8 cellular contexts compared by ENCODE assay signal in genomic region chr7:81457858-81458522, GRCh38.
DNase-seq lines count a peak whose midpoint lies in the region; ATAC-seq and TF ChIP-seq lines count a peak whose summit lies in the region.

No MANE protein-coding gene starts in this region.

- no peaks in the 10 kb centered on the region for H3F3A ChIP-seq in SU-DHL-6 (ENCODE audit: insufficient read depth)

- H3K27me3 ChIP-seq in BE2C, result no peaks in the 10 kb centered on the region
- H3K27me3 ChIP-seq in SU-DHL-6 (ENCODE audit: low read length), result 0 out of 2 replicates have a peak, but pooled peaks cover 2% of the 10 kb centered on the region

- peaks cover 3% of the 10 kb centered on the region for H3K9me3 Mint-ChIP-seq in glutamatergic neuron (ENCODE audit: unreplicated experiment)
- H3K9me3 Mint-ChIP-seq in effector memory CD8-positive, alpha-beta T cell, result peaks cover 4 to 7% of the 10 kb centered on the region in 2 donors

- no peak overlapping the region for H3K27ac ChIP-seq in SU-DHL-6 (ENCODE audit: low read depth, low read length)

- no peaks in the 10 kb centered on the region for H3K36me3 Mint-ChIP-seq in glutamatergic neuron (ENCODE audit: unreplicated experiment)
- H3K36me3 Mint-ChIP-seq in effector memory CD8-positive, alpha-beta T cell (ENCODE audit: insufficient read depth), result no peaks in the 10 kb centered on the region

- TF ChIP-seq CTCF in BE2C (IDR thresholded peaks at IDR 0.05; ENCODE audit: low read depth, low read length), result peak; percentile 50
- peak; percentile 53 for TF ChIP-seq CTCF in LNCAP (IDR thresholded peaks at IDR 0.05)
- peak; percentile 16 for TF ChIP-seq CTCF in SU-DHL-6 (IDR thresholded peaks at IDR 0.05; ENCODE audit: insufficient read depth, low read length, poor library complexity, severe bottlenecking)
- peak; percentile 33 for TF ChIP-seq CTCF in glutamatergic neuron (IDR thresholded peaks at IDR 0.05; ENCODE audit: partially characterized antibody, unreplicated experiment)

- no peak overlapping the region for H3K4me3 ChIP-seq in BE2C (ENCODE audit: low read depth, low read length)
- no peak overlapping the region for H3K4me3 ChIP-seq in SU-DHL-6 (ENCODE audit: insufficient read depth, low read length, poor library complexity, severe bottlenecking)

- no peaks in the 10 kb centered on the region for H3K79me2 ChIP-seq in SU-DHL-6 (ENCODE audit: insufficient read depth, low read length)

- no peaks in the 10 kb centered on the region; the same call in 1 of the 2 replicates for H3K4me1 ChIP-seq in BE2C

- no peak overlapping the region for H2AFZ ChIP-seq in SU-DHL-6 (ENCODE audit: low read depth, low read length, severe bottlenecking)

- H3K4me2 ChIP-seq in SU-DHL-6 (ENCODE audit: low read depth, low read length, poor library complexity, severe bottlenecking), result no peak overlapping the region

- H3K9me3 ChIP-seq in BE2C (no peaks in the 10 kb centered on the region), SU-DHL-6 (ENCODE audit: insufficient read depth, low read length) (no peaks in the 10 kb centered on the region)

- H3K4me3 Mint-ChIP-seq in glutamatergic neuron (ENCODE audit: unreplicated experiment), result no peak overlapping the region
- H3K4me3 Mint-ChIP-seq in effector memory CD8-positive, alpha-beta T cell, result no peak overlapping the region

- H3K4me1 Mint-ChIP-seq in glutamatergic neuron (ENCODE audit: low read depth, unreplicated experiment), result peaks cover 12% of the 10 kb centered on the region
- no peaks in the 10 kb centered on the region for H3K4me1 Mint-ChIP-seq in effector memory CD8-positive, alpha-beta T cell (ENCODE audit: low read depth in 2 of 2)

- H3K36me3 ChIP-seq in BE2C (no peaks in the 10 kb centered on the region), SU-DHL-6 (ENCODE audit: low read length) (no peaks in the 10 kb centered on the region)

- no peak for ATAC-seq in HG03565 (IDR thresholded peaks at IDR 0.05; ENCODE audit: unreplicated experiment)
- ATAC-seq in effector memory CD8-positive, alpha-beta T cell (replicated peaks), result no peak

- H3K27me3 Mint-ChIP-seq in glutamatergic neuron (ENCODE audit: unreplicated experiment), result peaks cover 4% of the 10 kb centered on the region
- no peaks in the 10 kb centered on the region for H3K27me3 Mint-ChIP-seq in effector memory CD8-positive, alpha-beta T cell

- no peaks in the 10 kb centered on the region for H4K20me1 ChIP-seq in SU-DHL-6 (ENCODE audit: low read depth, low read length)

- H3K9ac ChIP-seq in SU-DHL-6 (ENCODE audit: low read length), result no peak overlapping the region

- no peak for DNase-seq in BE2C
- DNase-seq in glutamatergic neuron, result no peak
- DNase-seq in effector CD4-positive, alpha-beta T cell, result no peak
- DNase-seq in stimulated activated CD4-positive, alpha-beta T cell treated with anti-CD3 and anti-CD28 coated beads, Interleukin-12 subunit alpha, Interleukin-12 subunit beta, amount 100 ng/mL, for 4 hours, result no peak
- DNase-seq in effector memory CD8-positive, alpha-beta T cell, result no peak

- H3K27ac Mint-ChIP-seq in glutamatergic neuron (ENCODE audit: unreplicated experiment), result no peak overlapping the region
- H3K27ac Mint-ChIP-seq in effector memory CD8-positive, alpha-beta T cell, result no peak overlapping the region

- H3K9me2 ChIP-seq in SU-DHL-6 (replicated peaks; ENCODE audit: insufficient read depth, low read length), result no peaks in the 10 kb centered on the region
